Comparison of ENCODE assay signal across 8 cellular contexts in genomic region chr19:39531834-39532232, GRCh38. TPM values are rescaled to one million over a fixed set of nuclear protein-coding genes. Genes with fewer than 3 reads are reported as not detected.
DNase-seq lines count a peak whose midpoint lies in the region; ATAC-seq and TF ChIP-seq lines count a peak whose summit lies in the region.

No MANE protein-coding gene starts in this region.

- H3K27ac ChIP-seq in SK-N-SH (ENCODE audit: low read depth in 2 of 2, low read length in 1 of 2), result peak overlapping the region in 1 of 2 experiments; percentile 54; a peak in 3 of 4 replicates
- peak overlapping the region; percentile 77 for H3K27ac ChIP-seq in fibroblast of lung (ENCODE audit: insufficient read depth, low read length)
- peak overlapping the region; percentile 81 for H3K27ac ChIP-seq in rectal smooth muscle tissue (ENCODE audit: low read depth, low read length)

- H3K79me2 ChIP-seq in SK-N-SH (ENCODE audit: insufficient read depth), result peaks cover 42% of the 10 kb centered on the region
- peaks cover 17% of the 10 kb centered on the region for H3K79me2 ChIP-seq in fibroblast of lung (ENCODE audit: control insufficient read depth, insufficient read depth, low read length)

- H3K27me3 ChIP-seq in SK-N-SH (ENCODE audit: insufficient read depth), result no peaks in the 10 kb centered on the region
- H3K27me3 ChIP-seq in fibroblast of lung (ENCODE audit: control insufficient read depth, insufficient read depth, low read length), result no peaks in the 10 kb centered on the region
- H3K27me3 ChIP-seq in rectal smooth muscle tissue (ENCODE audit: control insufficient read depth, insufficient read depth, low read length), result no peaks in the 10 kb centered on the region

- H3K4me2 ChIP-seq in SK-N-SH, result peak overlapping the region; percentile 81
- peak overlapping the region; percentile 94 for H3K4me2 ChIP-seq in fibroblast of lung (ENCODE audit: extremely low read depth, insufficient read depth, low read length)

- no peaks in the 10 kb centered on the region for H3K9me2 ChIP-seq in SK-N-SH

- H3K4me1 ChIP-seq in SK-N-SH (ENCODE audit: control insufficient read depth in 1 of 2, insufficient read depth in 2 of 2, low read depth in 1 of 2, low read length in 1 of 2) (no peaks in the 10 kb centered on the region; a peak in 2 of 4 replicates), fibroblast of lung (ENCODE audit: control insufficient read depth, extremely low read depth, insufficient read depth, low read length) (peaks cover 2% of the 10 kb centered on the region), rectal smooth muscle tissue (ENCODE audit: control insufficient read depth, insufficient read depth, low read length) (peaks cover 9% of the 10 kb centered on the region)

- H3K9ac ChIP-seq in SK-N-SH (peak overlapping the region; percentile 84), fibroblast of lung (ENCODE audit: insufficient read depth, low read length) (peak overlapping the region; percentile 77), rectal smooth muscle tissue (ENCODE audit: low read length) (peak overlapping the region; percentile 87)

- peak overlapping the region; percentile 68; the same call in 1 of the 2 replicates for H2AFZ ChIP-seq in SK-N-SH (ENCODE audit: low read depth)
- peak overlapping the region; percentile 72 for H2AFZ ChIP-seq in fibroblast of lung (ENCODE audit: low read length)

- TF ChIP-seq EP300 in SK-N-SH (IDR thresholded peaks at IDR 0.05; ENCODE audit: borderline replicate concordance in 1 of 2, low read depth in 1 of 2, low read length in 1 of 2), result no peak

- DNase-seq in GM12864 (ENCODE audit: low read depth) (no peak), SK-N-SH (no peak), fibroblast of lung (ENCODE audit: low read depth in 2 of 2) (no peak), KG1 (lab: John Stamatoyannopoulos, UW) (no peak)

- H3F3A ChIP-seq in SK-N-SH (replicated peaks; ENCODE audit: insufficient read depth), result peaks cover 4% of the 10 kb centered on the region

- H3K4me3 ChIP-seq in GM12864 (ENCODE audit: low read depth, low read length) (peak overlapping the region; percentile 86), SK-N-SH (ENCODE audit: low read depth in 2 of 2, low read length in 1 of 2) (peak overlapping the region; percentile 76 to 83), fibroblast of lung (replicated peaks in 1 of 4; ENCODE audit: control extremely low read depth in 1 of 4, insufficient read depth in 1 of 4, low read depth in 3 of 4, low read length in 4 of 4) (peak overlapping the region; percentile 85 to 95 (median 89)), rectal smooth muscle tissue (ENCODE audit: low read length) (peak overlapping the region; percentile 90)

- 7% methylated on average over 14 of the region's 14 CpGs for WGBS in SK-N-SH (ENCODE audit: low lambda C conversion rate)

- POLR2A ChIA-PET in SK-N-SH (lab: Yijun Ruan, JAX), result interaction anchor here (0.8 to 1.2 kb wide), 3 partner anchors 34 to 96 kb away, joined by 3 to 5 read pairs (median 4); partner anchors contain the start of gene RPS16

- no peak for TF ChIP-seq RAD21 in SK-N-SH (IDR thresholded peaks at IDR 0.05; ENCODE audit: low read length)

- H3K36me3 ChIP-seq in SK-N-SH (replicated peaks in 1 of 2; ENCODE audit: control insufficient read depth in 1 of 2, insufficient read depth in 2 of 2, low read length in 1 of 2) (peaks cover 0 to 6% of the 10 kb centered on the region in 2 experiments), fibroblast of lung (ENCODE audit: control insufficient read depth, insufficient read depth, low read length) (no peaks in the 10 kb centered on the region), rectal smooth muscle tissue (ENCODE audit: control insufficient read depth, insufficient read depth, low read length) (no peaks in the 10 kb centered on the region)

- no peaks in the 10 kb centered on the region for H4K20me1 ChIP-seq in SK-N-SH (ENCODE audit: insufficient read depth)
- H4K20me1 ChIP-seq in fibroblast of lung (ENCODE audit: control insufficient read depth, extremely low read depth, insufficient read depth, low read length), result no peaks in the 10 kb centered on the region

- H3K9me3 ChIP-seq in SK-N-SH, result no peaks in the 10 kb centered on the region
- H3K9me3 ChIP-seq in fibroblast of lung (ENCODE audit: control insufficient read depth, insufficient read depth, low read depth, low read length), result no peaks in the 10 kb centered on the region

- no peak for TF ChIP-seq CTCF in GM12864 (IDR thresholded peaks at IDR 0.05; ENCODE audit: low read depth, low read length, missing control alignments)
- TF ChIP-seq CTCF in SK-N-SH (IDR thresholded peaks at IDR 0.05), result no peak
- no peak for TF ChIP-seq CTCF in fibroblast of lung (conservative IDR thresholded peaks at IDR 0.05 in 1 of 2, IDR thresholded peaks at IDR 0.05 in 1 of 2; ENCODE audit: low read depth in 1 of 2, low read length in 2 of 2)

- CTCF ChIA-PET in SK-N-SH (lab: Yijun Ruan, JAX), result interaction anchor here (0.7 to 6.5 kb wide), 32 partner anchors 8 to 135 kb away, joined by 3 to 96 read pairs (median 9); partner anchors contain the start of genes DLL3, EID2, PLEKHG2 and RPS16

- no peak for ATAC-seq in HG02870 (IDR thresholded peaks at IDR 0.05; ENCODE audit: unreplicated experiment)
- no peak for ATAC-seq in GM18873 (IDR thresholded peaks at IDR 0.05; ENCODE audit: low FRiP score, unreplicated experiment)
- no peak for ATAC-seq in GM19324 (IDR thresholded peaks at IDR 0.05; ENCODE audit: low FRiP score, unreplicated experiment)

TF ChIP-seq in SK-N-SH, 30 proteins besides CTCF, POLR2A, EP300 and RAD21 (continues in another document):
- TF ChIP-seq NFIC (IDR thresholded peaks at IDR 0.05; ENCODE audit: borderline replicate concordance) (no peak), TEAD4 (IDR thresholded peaks at IDR 0.05; ENCODE audit: borderline replicate concordance, insufficient read depth) (no peak), YY1 (IDR thresholded peaks at IDR 0.05; ENCODE audit: low read depth) (no peak), JUND (IDR thresholded peaks at IDR 0.05) (no peak), TAF1 (IDR thresholded peaks at IDR 0.05; ENCODE audit: borderline replicate concordance, low read depth, low read length) (no peak), RXRA (IDR thresholded peaks at IDR 0.05; ENCODE audit: borderline replicate concordance, low read depth) (no peak), MAX (IDR thresholded peaks at IDR 0.05; ENCODE audit: low read depth) (no peak), EZH2phosphoT487 (IDR thresholded peaks at IDR 0.05; ENCODE audit: borderline replicate concordance, low read depth) (no peak), IRF3 (IDR thresholded peaks at IDR 0.05; ENCODE audit: low read depth, low read length) (no peak), GATA2 (CRISPR knock-in tag; IDR thresholded peaks at IDR 0.05) (no peak), RCOR1 (IDR thresholded peaks at IDR 0.05; ENCODE audit: low read length) (no peak)

RNA-seq across cellular contexts. Expression of gene EID2B, which starts 0.8 kb away (rescaled TPM):
- polyA plus RNA-seq in SK-N-SH (2012; rRNA removed) (5.4 and 6.5 TPM in 2 replicates), fibroblast of lung (3.4 and 4.0 TPM in 2 replicates)
- polyA plus RNA-seq in SK-N-SH (2012; cell fraction: cytosol; rRNA removed), result 8.8 and 10.3 TPM in 2 replicates
- polyA plus RNA-seq in SK-N-SH (2012; cell fraction: nucleus; rRNA removed), result 8.3 and 9.1 TPM in 2 replicates
- total RNA-seq in fibroblast of lung, result 3.1 and 4.1 TPM in 2 replicates
- 2.3 and 2.9 TPM in 2 replicates for polyA plus RNA-seq in fibroblast of lung (2012)
- 0.47 and 1.8 TPM in 2 replicates for polyA minus RNA-seq in fibroblast of lung (ENCODE audit: low replicate concordance)

RNA-seq across cellular contexts. Expression of gene EID2, which starts 8.1 kb away (rescaled TPM):
- polyA plus RNA-seq in SK-N-SH (2012; rRNA removed) (13.9 and 14.1 TPM in 2 replicates), fibroblast of lung (10.0 and 11.0 TPM in 2 replicates)
- polyA plus RNA-seq in SK-N-SH (2012; cell fraction: cytosol; rRNA removed), result 13.9 and 14.5 TPM in 2 replicates
- polyA plus RNA-seq in SK-N-SH (2012; cell fraction: nucleus; rRNA removed), result 5.9 and 7.9 TPM in 2 replicates
- total RNA-seq in fibroblast of lung, result 9.1 and 10.5 TPM in 2 replicates
- polyA plus RNA-seq in fibroblast of lung (2012), result 16.4 and 17.9 TPM in 2 replicates
- polyA minus RNA-seq in fibroblast of lung (ENCODE audit: low replicate concordance), result 2.1 and 3.3 TPM in 2 replicates

RNA-seq across cellular contexts. Expression of gene SELENOV, which starts 16.9 kb away (rescaled TPM):
- 0.08 and 0.11 TPM in 2 replicates for polyA plus RNA-seq in SK-N-SH (2012; rRNA removed)
- 0.03 and 0.12 TPM in 2 replicates for polyA plus RNA-seq in SK-N-SH (2012; cell fraction: cytosol; rRNA removed)
- polyA plus RNA-seq in SK-N-SH (2012; cell fraction: nucleus; rRNA removed), result 0.32 and 0.35 TPM in 2 replicates
- not detected in 2 replicates for total RNA-seq in fibroblast of lung
- not detected in 2 replicates for polyA plus RNA-seq in fibroblast of lung
- polyA plus RNA-seq in fibroblast of lung (2012), result not detected in 2 replicates
- not detected in 2 replicates for polyA minus RNA-seq in fibroblast of lung (ENCODE audit: low replicate concordance)

RNA-seq across cellular contexts. Expression of gene DLL3, which starts 33.1 kb away (rescaled TPM):
- polyA plus RNA-seq in SK-N-SH (2012; rRNA removed) (4.7 and 4.8 TPM in 2 replicates), fibroblast of lung (0.08 and 0.11 TPM in 2 replicates)
- 3.8 and 4.0 TPM in 2 replicates for polyA plus RNA-seq in SK-N-SH (2012; cell fraction: cytosol; rRNA removed)
- polyA plus RNA-seq in SK-N-SH (2012; cell fraction: nucleus; rRNA removed), result 1.6 and 3.0 TPM in 2 replicates
- total RNA-seq in fibroblast of lung, result under 0.01 TPM in 2 replicates
- 0.28 and 0.36 TPM in 2 replicates for polyA plus RNA-seq in fibroblast of lung (2012)
- not detected in 2 replicates for polyA minus RNA-seq in fibroblast of lung (ENCODE audit: low replicate concordance)

RNA-seq across cellular contexts. Expression of gene TIMM50, which starts 51.2 kb away (rescaled TPM):
- polyA plus RNA-seq in SK-N-SH (2012; rRNA removed) (83.8 and 98.1 TPM in 2 replicates), fibroblast of lung (43.5 and 71.0 TPM in 2 replicates)
- polyA plus RNA-seq in SK-N-SH (2012; cell fraction: cytosol; rRNA removed), result 54.4 and 65.3 TPM in 2 replicates
- 108 and 156 TPM in 2 replicates for polyA plus RNA-seq in SK-N-SH (2012; cell fraction: nucleus; rRNA removed)
- total RNA-seq in fibroblast of lung, result 37.2 and 45.7 TPM in 2 replicates
- polyA plus RNA-seq in fibroblast of lung (2012), result 63.2 and 96.3 TPM in 2 replicates
- 167 and 175 TPM in 2 replicates for polyA minus RNA-seq in fibroblast of lung (ENCODE audit: low replicate concordance)
